Comparison of ENCODE assay signal across 1 cellular context in the genomic region with DNA sequence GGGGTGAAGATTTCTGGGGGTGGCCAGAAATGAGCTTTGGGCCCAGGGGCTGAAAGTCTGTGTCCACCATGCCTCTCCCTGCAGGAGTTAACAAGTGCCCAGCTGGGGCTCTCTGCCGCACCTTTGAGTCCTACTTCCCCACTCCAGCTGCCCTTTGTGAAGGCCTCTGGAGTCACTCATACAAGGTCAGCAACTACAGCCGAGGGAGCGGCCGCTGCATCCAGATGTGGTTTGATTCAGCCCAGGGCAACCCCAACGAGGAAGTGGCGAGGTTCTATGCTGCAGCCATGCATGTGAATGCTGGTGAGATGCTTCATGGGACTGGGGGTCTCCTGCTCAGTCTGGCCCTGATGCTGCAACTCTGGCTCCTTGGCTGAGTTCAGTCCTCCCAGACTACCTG.
TF ChIP-seq lines count a peak whose summit lies in the region.

No MANE protein-coding gene starts in this region.

TF ChIP-seq in HepG2, 621 proteins besides CTCF, POLR2A, EP300 and RAD21:
- no peak for TF ChIP-seq NFE2L2 (IDR thresholded peaks at IDR 0.05; ENCODE audit: low read length)
- TF ChIP-seq BORCS8-MEF2B (CRISPR knock-in tag; IDR thresholded peaks at IDR 0.05): 0 out of 2 replicates have a peak, but pooled peaks have one; percentile 19
- 0 out of 2 replicates have a peak, but pooled peaks have one; percentile 26 for TF ChIP-seq SP4 (CRISPR knock-in tag; IDR thresholded peaks at IDR 0.05)
- TF ChIP-seq ZNF687 (CRISPR knock-in tag; IDR thresholded peaks at IDR 0.05): peak; percentile 15; the same call in 1 of the 2 replicates
